In genomic region chr1:156616463-156616862, GRCh38 we compare ENCODE assay signal across 1 cellular context.
TF ChIP-seq lines count a peak whose summit lies in the region.

No MANE protein-coding gene starts in this region.

TF ChIP-seq in HepG2, 621 proteins besides CTCF, POLR2A, EP300 and RAD21 (continues in another document):
- TF ChIP-seq, protein P1, sequence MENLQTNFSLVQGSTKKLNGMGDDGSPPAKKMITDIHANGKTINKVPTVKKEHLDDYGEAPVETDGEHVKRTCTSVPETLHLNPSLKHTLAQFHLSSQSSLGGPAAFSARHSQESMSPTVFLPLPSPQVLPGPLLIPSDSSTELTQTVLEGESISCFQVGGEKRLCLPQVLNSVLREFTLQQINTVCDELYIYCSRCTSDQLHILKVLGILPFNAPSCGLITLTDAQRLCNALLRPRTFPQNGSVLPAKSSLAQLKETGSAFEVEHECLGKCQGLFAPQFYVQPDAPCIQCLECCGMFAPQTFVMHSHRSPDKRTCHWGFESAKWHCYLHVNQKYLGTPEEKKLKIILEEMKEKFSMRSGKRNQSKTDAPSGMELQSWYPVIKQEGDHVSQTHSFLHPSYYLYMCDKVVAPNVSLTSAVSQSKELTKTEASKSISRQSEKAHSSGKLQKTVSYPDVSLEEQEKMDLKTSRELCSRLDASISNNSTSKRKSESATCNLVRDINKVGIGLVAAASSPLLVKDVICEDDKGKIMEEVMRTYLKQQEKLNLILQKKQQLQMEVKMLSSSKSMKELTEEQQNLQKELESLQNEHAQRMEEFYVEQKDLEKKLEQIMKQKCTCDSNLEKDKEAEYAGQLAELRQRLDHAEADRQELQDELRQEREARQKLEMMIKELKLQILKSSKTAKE (CRISPR knock-in tag; IDR thresholded peaks at IDR 0.05; ENCODE audit: borderline replicate concordance) = 0 out of 2 replicates have a peak, but pooled peaks have one; percentile 17
- TF ChIP-seq RBAK (CRISPR knock-in tag; IDR thresholded peaks at IDR 0.05) (peak; percentile 95), TGIF2 (CRISPR knock-in tag; IDR thresholded peaks at IDR 0.05) (no peak), KLF9 (CRISPR knock-in tag; IDR thresholded peaks at IDR 0.05; ENCODE audit: low read depth) (no peak), ETV5 (CRISPR knock-in tag; IDR thresholded peaks at IDR 0.05; ENCODE audit: borderline replicate concordance) (peak; percentile 24; the same call in 1 of the 2 replicates), ARNT2 (CRISPR knock-in tag; IDR thresholded peaks at IDR 0.05; ENCODE audit: low read depth) (no peak), GATAD2A (CRISPR knock-in tag; IDR thresholded peaks at IDR 0.05) (peak; percentile 34; the same call in 1 of the 2 replicates), FOXA3 (CRISPR knock-in tag; IDR thresholded peaks at IDR 0.05) (peak; percentile 61), ZNF12 (CRISPR knock-in tag; IDR thresholded peaks at IDR 0.05) (peak; percentile 77; the same call in 1 of the 2 replicates), NCOA2 (CRISPR knock-in tag; IDR thresholded peaks at IDR 0.05) (peak; percentile 32; the same call in 1 of the 2 replicates), SOX6 (IDR thresholded peaks at IDR 0.05) (no peak), SOX6 (CRISPR knock-in tag; IDR thresholded peaks at IDR 0.05) (peak; percentile 29; the same call in 1 of the 2 replicates), ZNF572 (CRISPR knock-in tag; IDR thresholded peaks at IDR 0.05) (no peak), PHF5A (CRISPR knock-in tag; IDR thresholded peaks at IDR 0.05; ENCODE audit: low read depth, unreplicated experiment) (no peak), ZNF33B (CRISPR knock-in tag; IDR thresholded peaks at IDR 0.05) (no peak), NFIC (IDR thresholded peaks at IDR 0.05; ENCODE audit: low read length) (peak; percentile 77; the same call in 1 of the 2 replicates), XRCC5 (optimal IDR thresholded peaks at IDR 0.05; ENCODE audit: low read length) (peak; percentile 17), ZFP36 (IDR thresholded peaks at IDR 0.05; ENCODE audit: borderline replicate concordance, low read depth, low read length, partially characterized antibody) (no peak), ZNF207 (IDR thresholded peaks at IDR 0.05; ENCODE audit: borderline replicate concordance) (no peak), PRDM15 (CRISPR knock-in tag; IDR thresholded peaks at IDR 0.05) (no peak; the same call in 1 of the 2 replicates), BCL6 (CRISPR knock-in tag; IDR thresholded peaks at IDR 0.05) (peak; percentile 32; the same call in 1 of the 2 replicates), FOXA1 (IDR thresholded peaks at IDR 0.05) (no peak), FOXA1 (CRISPR knock-in tag; IDR thresholded peaks at IDR 0.05) (peak; percentile 64; the same call in 1 of the 2 replicates), FOSL1 (CRISPR knock-in tag; IDR thresholded peaks at IDR 0.05; ENCODE audit: borderline replicate concordance) (no peak), ZNF292 (CRISPR knock-in tag; IDR thresholded peaks at IDR 0.05; ENCODE audit: borderline replicate concordance, low read depth) (0 out of 2 replicates have a peak, but pooled peaks have one; percentile 20), ZNF33A (CRISPR knock-in tag; IDR thresholded peaks at IDR 0.05; ENCODE audit: borderline replicate concordance) (no peak), MBD4 (IDR thresholded peaks at IDR 0.05; ENCODE audit: borderline replicate concordance, low read length) (no peak), ELF3 (CRISPR knock-in tag; IDR thresholded peaks at IDR 0.05) (no peak), LCORL (IDR thresholded peaks at IDR 0.05) (peak; percentile 42; the same call in 1 of the 2 replicates), LCORL (CRISPR knock-in tag; IDR thresholded peaks at IDR 0.05) (no peak), PHF8 (CRISPR knock-in tag; IDR thresholded peaks at IDR 0.05) (no peak), HOXA7 (CRISPR knock-in tag; IDR thresholded peaks at IDR 0.05) (no peak), ZNF367 (CRISPR knock-in tag; IDR thresholded peaks at IDR 0.05; ENCODE audit: borderline replicate concordance) (no peak), RCOR2 (CRISPR knock-in tag; IDR thresholded peaks at IDR 0.05) (0 out of 2 replicates have a peak, but pooled peaks have one; percentile 34), ZSCAN30 (CRISPR knock-in tag; IDR thresholded peaks at IDR 0.05) (no peak), HNRNPUL1 (IDR thresholded peaks at IDR 0.05; ENCODE audit: low read depth, low read length) (no peak)
- TF ChIP-seq, protein P2, sequence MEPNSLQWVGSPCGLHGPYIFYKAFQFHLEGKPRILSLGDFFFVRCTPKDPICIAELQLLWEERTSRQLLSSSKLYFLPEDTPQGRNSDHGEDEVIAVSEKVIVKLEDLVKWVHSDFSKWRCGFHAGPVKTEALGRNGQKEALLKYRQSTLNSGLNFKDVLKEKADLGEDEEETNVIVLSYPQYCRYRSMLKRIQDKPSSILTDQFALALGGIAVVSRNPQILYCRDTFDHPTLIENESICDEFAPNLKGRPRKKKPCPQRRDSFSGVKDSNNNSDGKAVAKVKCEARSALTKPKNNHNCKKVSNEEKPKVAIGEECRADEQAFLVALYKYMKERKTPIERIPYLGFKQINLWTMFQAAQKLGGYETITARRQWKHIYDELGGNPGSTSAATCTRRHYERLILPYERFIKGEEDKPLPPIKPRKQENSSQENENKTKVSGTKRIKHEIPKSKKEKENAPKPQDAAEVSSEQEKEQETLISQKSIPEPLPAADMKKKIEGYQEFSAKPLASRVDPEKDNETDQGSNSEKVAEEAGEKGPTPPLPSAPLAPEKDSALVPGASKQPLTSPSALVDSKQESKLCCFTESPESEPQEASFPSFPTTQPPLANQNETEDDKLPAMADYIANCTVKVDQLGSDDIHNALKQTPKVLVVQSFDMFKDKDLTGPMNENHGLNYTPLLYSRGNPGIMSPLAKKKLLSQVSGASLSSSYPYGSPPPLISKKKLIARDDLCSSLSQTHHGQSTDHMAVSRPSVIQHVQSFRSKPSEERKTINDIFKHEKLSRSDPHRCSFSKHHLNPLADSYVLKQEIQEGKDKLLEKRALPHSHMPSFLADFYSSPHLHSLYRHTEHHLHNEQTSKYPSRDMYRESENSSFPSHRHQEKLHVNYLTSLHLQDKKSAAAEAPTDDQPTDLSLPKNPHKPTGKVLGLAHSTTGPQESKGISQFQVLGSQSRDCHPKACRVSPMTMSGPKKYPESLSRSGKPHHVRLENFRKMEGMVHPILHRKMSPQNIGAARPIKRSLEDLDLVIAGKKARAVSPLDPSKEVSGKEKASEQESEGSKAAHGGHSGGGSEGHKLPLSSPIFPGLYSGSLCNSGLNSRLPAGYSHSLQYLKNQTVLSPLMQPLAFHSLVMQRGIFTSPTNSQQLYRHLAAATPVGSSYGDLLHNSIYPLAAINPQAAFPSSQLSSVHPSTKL (CRISPR knock-in tag; IDR thresholded peaks at IDR 0.05) = peak; percentile 24; the same call in 1 of the 2 replicates
- TF ChIP-seq, protein P3, sequence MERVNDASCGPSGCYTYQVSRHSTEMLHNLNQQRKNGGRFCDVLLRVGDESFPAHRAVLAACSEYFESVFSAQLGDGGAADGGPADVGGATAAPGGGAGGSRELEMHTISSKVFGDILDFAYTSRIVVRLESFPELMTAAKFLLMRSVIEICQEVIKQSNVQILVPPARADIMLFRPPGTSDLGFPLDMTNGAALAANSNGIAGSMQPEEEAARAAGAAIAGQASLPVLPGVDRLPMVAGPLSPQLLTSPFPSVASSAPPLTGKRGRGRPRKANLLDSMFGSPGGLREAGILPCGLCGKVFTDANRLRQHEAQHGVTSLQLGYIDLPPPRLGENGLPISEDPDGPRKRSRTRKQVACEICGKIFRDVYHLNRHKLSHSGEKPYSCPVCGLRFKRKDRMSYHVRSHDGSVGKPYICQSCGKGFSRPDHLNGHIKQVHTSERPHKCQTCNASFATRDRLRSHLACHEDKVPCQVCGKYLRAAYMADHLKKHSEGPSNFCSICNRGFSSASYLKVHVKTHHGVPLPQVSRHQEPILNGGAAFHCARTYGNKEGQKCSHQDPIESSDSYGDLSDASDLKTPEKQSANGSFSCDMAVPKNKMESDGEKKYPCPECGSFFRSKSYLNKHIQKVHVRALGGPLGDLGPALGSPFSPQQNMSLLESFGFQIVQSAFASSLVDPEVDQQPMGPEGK (CRISPR knock-in tag; IDR thresholded peaks at IDR 0.05) = peak; percentile 68
- TF ChIP-seq, protein P4, sequence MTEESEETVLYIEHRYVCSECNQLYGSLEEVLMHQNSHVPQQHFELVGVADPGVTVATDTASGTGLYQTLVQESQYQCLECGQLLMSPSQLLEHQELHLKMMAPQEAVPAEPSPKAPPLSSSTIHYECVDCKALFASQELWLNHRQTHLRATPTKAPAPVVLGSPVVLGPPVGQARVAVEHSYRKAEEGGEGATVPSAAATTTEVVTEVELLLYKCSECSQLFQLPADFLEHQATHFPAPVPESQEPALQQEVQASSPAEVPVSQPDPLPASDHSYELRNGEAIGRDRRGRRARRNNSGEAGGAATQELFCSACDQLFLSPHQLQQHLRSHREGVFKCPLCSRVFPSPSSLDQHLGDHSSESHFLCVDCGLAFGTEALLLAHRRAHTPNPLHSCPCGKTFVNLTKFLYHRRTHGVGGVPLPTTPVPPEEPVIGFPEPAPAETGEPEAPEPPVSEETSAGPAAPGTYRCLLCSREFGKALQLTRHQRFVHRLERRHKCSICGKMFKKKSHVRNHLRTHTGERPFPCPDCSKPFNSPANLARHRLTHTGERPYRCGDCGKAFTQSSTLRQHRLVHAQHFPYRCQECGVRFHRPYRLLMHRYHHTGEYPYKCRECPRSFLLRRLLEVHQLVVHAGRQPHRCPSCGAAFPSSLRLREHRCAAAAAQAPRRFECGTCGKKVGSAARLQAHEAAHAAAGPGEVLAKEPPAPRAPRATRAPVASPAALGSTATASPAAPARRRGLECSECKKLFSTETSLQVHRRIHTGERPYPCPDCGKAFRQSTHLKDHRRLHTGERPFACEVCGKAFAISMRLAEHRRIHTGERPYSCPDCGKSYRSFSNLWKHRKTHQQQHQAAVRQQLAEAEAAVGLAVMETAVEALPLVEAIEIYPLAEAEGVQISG (CRISPR knock-in tag; IDR thresholded peaks at IDR 0.05) = 0 out of 2 replicates have a peak, but pooled peaks have one; percentile 15
- TF ChIP-seq, protein P5, sequence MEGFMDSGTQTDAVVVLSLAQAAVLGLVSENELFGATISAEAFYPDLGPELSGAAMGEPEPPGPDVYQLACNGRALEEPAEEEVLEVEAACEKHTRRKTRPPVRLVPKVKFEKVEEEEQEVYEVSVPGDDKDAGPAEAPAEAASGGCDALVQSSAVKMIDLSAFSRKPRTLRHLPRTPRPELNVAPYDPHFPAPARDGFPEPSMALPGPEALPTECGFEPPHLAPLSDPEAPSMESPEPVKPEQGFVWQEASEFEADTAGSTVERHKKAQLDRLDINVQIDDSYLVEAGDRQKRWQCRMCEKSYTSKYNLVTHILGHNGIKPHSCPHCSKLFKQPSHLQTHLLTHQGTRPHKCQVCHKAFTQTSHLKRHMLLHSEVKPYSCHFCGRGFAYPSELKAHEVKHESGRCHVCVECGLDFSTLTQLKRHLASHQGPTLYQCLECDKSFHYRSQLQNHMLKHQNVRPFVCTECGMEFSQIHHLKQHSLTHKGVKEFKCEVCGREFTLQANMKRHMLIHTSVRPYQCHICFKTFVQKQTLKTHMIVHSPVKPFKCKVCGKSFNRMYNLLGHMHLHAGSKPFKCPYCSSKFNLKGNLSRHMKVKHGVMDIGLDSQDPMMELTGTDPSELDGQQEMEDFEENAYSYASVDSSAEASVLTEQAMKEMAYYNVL (CRISPR knock-in tag; IDR thresholded peaks at IDR 0.05; ENCODE audit: borderline replicate concordance) = peak; percentile 46; the same call in 1 of the 2 replicates
- TF ChIP-seq, protein P6, sequence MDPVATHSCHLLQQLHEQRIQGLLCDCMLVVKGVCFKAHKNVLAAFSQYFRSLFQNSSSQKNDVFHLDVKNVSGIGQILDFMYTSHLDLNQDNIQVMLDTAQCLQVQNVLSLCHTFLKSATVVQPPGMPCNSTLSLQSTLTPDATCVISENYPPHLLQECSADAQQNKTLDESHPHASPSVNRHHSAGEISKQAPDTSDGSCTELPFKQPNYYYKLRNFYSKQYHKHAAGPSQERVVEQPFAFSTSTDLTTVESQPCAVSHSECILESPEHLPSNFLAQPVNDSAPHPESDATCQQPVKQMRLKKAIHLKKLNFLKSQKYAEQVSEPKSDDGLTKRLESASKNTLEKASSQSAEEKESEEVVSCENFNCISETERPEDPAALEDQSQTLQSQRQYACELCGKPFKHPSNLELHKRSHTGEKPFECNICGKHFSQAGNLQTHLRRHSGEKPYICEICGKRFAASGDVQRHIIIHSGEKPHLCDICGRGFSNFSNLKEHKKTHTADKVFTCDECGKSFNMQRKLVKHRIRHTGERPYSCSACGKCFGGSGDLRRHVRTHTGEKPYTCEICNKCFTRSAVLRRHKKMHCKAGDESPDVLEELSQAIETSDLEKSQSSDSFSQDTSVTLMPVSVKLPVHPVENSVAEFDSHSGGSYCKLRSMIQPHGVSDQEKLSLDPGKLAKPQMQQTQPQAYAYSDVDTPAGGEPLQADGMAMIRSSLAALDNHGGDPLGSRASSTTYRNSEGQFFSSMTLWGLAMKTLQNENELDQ (CRISPR knock-in tag; IDR thresholded peaks at IDR 0.05; ENCODE audit: borderline replicate concordance) = no peak
- TF ChIP-seq, protein P7, sequence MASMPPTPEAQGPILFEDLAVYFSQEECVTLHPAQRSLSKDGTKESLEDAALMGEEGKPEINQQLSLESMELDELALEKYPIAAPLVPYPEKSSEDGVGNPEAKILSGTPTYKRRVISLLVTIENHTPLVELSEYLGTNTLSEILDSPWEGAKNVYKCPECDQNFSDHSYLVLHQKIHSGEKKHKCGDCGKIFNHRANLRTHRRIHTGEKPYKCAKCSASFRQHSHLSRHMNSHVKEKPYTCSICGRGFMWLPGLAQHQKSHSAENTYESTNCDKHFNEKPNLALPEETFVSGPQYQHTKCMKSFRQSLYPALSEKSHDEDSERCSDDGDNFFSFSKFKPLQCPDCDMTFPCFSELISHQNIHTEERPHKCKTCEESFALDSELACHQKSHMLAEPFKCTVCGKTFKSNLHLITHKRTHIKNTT (CRISPR knock-in tag; IDR thresholded peaks at IDR 0.05) = no peak
